In the genomic region with DNA sequence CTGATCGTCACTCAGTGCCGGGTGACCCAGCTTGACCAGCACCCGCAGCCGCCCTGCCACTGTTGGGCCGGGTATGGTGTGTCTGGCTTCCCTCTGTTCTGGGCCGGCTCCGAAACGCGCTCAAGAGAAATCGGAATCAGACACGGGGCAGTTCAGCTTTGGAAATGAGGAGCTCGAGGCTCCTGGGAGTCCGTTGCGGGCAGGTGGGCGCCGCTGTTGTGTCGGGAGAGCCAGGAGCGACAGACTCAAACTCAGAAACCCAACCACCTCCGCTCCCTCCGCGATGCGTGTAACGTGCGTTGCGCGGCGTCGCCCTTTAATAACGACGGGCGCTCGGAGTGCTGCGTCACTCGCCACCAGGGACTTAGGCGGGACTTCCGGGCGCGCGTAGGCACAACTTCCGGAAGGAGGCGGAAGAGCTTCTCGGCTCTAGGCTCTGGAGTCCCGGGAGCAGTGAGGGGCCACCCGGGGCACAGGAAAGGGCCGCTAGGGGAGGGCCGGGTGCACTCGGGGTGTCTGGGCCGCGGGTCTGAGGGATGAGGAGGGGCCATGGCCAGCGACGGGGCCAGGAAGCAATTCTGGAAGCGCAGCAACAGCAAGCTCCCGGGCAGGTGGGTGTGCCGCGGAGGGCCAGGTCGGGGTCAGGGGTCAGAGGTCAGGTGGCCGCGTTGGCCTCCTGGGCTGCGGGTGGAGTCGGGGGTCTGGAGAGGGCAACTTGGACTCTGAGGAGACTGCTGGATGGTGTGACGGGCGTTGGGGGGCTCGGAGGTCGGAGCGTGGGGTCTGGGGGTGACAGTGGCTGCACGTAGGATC, we compare ENCODE assay signal across 1 cellular context.
TF ChIP-seq lines count a peak whose summit lies in the region.

A gene with protein sequence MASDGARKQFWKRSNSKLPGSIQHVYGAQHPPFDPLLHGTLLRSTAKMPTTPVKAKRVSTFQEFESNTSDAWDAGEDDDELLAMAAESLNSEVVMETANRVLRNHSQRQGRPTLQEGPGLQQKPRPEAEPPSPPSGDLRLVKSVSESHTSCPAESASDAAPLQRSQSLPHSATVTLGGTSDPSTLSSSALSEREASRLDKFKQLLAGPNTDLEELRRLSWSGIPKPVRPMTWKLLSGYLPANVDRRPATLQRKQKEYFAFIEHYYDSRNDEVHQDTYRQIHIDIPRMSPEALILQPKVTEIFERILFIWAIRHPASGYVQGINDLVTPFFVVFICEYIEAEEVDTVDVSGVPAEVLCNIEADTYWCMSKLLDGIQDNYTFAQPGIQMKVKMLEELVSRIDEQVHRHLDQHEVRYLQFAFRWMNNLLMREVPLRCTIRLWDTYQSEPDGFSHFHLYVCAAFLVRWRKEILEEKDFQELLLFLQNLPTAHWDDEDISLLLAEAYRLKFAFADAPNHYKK (plus strand): TSS at position 413 of the 813 bp plus-strand sequence. CDS start 137 bp downstream, at position 550.

TF ChIP-seq in HepG2, 621 proteins besides CTCF, POLR2A, EP300 and RAD21 (continued from another document and continues in another):
- TF ChIP-seq, protein P1, sequence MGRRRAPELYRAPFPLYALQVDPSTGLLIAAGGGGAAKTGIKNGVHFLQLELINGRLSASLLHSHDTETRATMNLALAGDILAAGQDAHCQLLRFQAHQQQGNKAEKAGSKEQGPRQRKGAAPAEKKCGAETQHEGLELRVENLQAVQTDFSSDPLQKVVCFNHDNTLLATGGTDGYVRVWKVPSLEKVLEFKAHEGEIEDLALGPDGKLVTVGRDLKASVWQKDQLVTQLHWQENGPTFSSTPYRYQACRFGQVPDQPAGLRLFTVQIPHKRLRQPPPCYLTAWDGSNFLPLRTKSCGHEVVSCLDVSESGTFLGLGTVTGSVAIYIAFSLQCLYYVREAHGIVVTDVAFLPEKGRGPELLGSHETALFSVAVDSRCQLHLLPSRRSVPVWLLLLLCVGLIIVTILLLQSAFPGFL (CRISPR knock-in tag; IDR thresholded peaks at IDR 0.05): no peak
- TF ChIP-seq SRF (IDR thresholded peaks at IDR 0.05; ENCODE audit: low read depth, low read length): peak; percentile 62
- TF ChIP-seq ZNF558 (CRISPR knock-in tag; IDR thresholded peaks at IDR 0.05; ENCODE audit: borderline replicate concordance): peak; percentile 94; the same call in 1 of the 2 replicates
- 0 out of 2 replicates have a peak, but pooled peaks have one; percentile 11 for TF ChIP-seq SRY (CRISPR knock-in tag; IDR thresholded peaks at IDR 0.05)
- no peak for TF ChIP-seq TEAD2 (CRISPR knock-in tag; IDR thresholded peaks at IDR 0.05)
- no peak for TF ChIP-seq CBX2 (IDR thresholded peaks at IDR 0.05; ENCODE audit: low read depth, low read length)
- TF ChIP-seq CBX2 (CRISPR knock-in tag; IDR thresholded peaks at IDR 0.05; ENCODE audit: low read depth): no peak
- TF ChIP-seq ZNF781 (CRISPR knock-in tag; IDR thresholded peaks at IDR 0.05; ENCODE audit: borderline replicate concordance, not compliant biosample characterization): peak; percentile 69
- TF ChIP-seq HNRNPUL1 (IDR thresholded peaks at IDR 0.05; ENCODE audit: low read depth, low read length): no peak
- peak; percentile 81 for TF ChIP-seq FOSL2 (CRISPR knock-in tag; IDR thresholded peaks at IDR 0.05)
- TF ChIP-seq KDM5B (CRISPR knock-in tag; IDR thresholded peaks at IDR 0.05; ENCODE audit: borderline replicate concordance): peak; percentile 86
- TF ChIP-seq, protein P2, sequence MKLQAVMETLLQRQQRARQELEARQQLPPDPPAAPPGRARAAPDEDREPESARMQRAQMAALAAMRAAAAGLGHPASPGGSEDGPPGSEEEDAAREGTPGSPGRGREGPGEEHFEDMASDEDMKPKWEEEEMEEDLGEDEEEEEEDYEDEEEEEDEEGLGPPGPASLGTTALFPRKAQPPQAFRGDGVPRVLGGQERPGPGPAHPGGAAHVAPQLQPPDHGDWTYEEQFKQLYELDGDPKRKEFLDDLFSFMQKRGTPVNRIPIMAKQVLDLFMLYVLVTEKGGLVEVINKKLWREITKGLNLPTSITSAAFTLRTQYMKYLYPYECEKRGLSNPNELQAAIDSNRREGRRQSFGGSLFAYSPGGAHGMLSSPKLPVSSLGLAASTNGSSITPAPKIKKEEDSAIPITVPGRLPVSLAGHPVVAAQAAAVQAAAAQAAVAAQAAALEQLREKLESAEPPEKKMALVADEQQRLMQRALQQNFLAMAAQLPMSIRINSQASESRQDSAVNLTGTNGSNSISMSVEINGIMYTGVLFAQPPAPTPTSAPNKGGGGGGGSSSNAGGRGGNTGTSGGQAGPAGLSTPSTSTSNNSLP (IDR thresholded peaks at IDR 0.05; ENCODE audit: low read depth, low read length): 0 out of 2 replicates have a peak, but pooled peaks have one; percentile 36
- TF ChIP-seq GABPA (IDR thresholded peaks at IDR 0.05; ENCODE audit: low read depth, low read length): peak; percentile 91
- TF ChIP-seq GABPA (CRISPR knock-in tag; IDR thresholded peaks at IDR 0.05; ENCODE audit: low read depth): peak; percentile 100
- 0 out of 2 replicates have a peak, but pooled peaks have one; percentile 73 for TF ChIP-seq ZNF264 (CRISPR knock-in tag; IDR thresholded peaks at IDR 0.05)
- TF ChIP-seq CEBPG (CRISPR knock-in tag; IDR thresholded peaks at IDR 0.05): peak; percentile 45
- TF ChIP-seq, protein P3, sequence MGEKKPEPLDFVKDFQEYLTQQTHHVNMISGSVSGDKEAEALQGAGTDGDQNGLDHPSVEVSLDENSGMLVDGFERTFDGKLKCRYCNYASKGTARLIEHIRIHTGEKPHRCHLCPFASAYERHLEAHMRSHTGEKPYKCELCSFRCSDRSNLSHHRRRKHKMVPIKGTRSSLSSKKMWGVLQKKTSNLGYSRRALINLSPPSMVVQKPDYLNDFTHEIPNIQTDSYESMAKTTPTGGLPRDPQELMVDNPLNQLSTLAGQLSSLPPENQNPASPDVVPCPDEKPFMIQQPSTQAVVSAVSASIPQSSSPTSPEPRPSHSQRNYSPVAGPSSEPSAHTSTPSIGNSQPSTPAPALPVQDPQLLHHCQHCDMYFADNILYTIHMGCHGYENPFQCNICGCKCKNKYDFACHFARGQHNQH (CRISPR knock-in tag; IDR thresholded peaks at IDR 0.05): peak; percentile 95
- TF ChIP-seq NCOA1 (CRISPR knock-in tag; IDR thresholded peaks at IDR 0.05): peak; percentile 87; the same call in 1 of the 2 replicates
- TF ChIP-seq SSRP1 (CRISPR knock-in tag; IDR thresholded peaks at IDR 0.05): no peak
- TF ChIP-seq CAMTA2 (CRISPR knock-in tag; IDR thresholded peaks at IDR 0.05; ENCODE audit: borderline replicate concordance): peak; percentile 61; the same call in 1 of the 2 replicates
- TF ChIP-seq, protein P4, sequence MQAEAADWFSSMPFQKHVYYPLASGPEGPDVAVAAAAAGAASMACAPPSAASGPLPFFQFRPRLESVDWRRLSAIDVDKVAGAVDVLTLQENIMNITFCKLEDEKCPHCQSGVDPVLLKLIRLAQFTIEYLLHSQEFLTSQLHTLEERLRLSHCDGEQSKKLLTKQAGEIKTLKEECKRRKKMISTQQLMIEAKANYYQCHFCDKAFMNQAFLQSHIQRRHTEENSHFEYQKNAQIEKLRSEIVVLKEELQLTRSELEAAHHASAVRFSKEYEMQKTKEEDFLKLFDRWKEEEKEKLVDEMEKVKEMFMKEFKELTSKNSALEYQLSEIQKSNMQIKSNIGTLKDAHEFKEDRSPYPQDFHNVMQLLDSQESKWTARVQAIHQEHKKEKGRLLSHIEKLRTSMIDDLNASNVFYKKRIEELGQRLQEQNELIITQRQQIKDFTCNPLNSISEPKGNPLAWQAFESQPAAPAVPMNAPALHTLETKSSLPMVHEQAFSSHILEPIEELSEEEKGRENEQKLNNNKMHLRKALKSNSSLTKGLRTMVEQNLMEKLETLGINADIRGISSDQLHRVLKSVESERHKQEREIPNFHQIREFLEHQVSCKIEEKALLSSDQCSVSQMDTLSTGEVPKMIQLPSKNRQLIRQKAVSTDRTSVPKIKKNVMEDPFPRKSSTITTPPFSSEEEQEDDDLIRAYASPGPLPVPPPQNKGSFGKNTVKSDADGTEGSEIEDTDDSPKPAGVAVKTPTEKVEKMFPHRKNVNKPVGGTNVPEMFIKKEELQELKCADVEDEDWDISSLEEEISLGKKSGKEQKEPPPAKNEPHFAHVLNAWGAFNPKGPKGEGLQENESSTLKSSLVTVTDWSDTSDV (CRISPR knock-in tag; IDR thresholded peaks at IDR 0.05): no peak
- TF ChIP-seq SP1 (IDR thresholded peaks at IDR 0.05): no peak
- peak; percentile 72; the same call in 1 of the 2 replicates for TF ChIP-seq SP1 (CRISPR knock-in tag; IDR thresholded peaks at IDR 0.05)
- 0 out of 2 replicates have a peak, but pooled peaks have one; percentile 26 for TF ChIP-seq ZNF224 (CRISPR knock-in tag; IDR thresholded peaks at IDR 0.05)
- peak; percentile 87 for TF ChIP-seq ZMYM4 (CRISPR knock-in tag; IDR thresholded peaks at IDR 0.05)
- TF ChIP-seq ZNF557 (CRISPR knock-in tag; IDR thresholded peaks at IDR 0.05): peak; percentile 67
- no peak for TF ChIP-seq ZNF549 (CRISPR knock-in tag; IDR thresholded peaks at IDR 0.05)
- peak; percentile 48 for TF ChIP-seq YY1 (IDR thresholded peaks at IDR 0.05; ENCODE audit: insufficient read depth, insufficient replicate concordance, low read depth, low read length)
- peak; percentile 98 for TF ChIP-seq SRSF1 (optimal IDR thresholded peaks at IDR 0.05; ENCODE audit: low read depth, low read length)
- TF ChIP-seq, protein P5, sequence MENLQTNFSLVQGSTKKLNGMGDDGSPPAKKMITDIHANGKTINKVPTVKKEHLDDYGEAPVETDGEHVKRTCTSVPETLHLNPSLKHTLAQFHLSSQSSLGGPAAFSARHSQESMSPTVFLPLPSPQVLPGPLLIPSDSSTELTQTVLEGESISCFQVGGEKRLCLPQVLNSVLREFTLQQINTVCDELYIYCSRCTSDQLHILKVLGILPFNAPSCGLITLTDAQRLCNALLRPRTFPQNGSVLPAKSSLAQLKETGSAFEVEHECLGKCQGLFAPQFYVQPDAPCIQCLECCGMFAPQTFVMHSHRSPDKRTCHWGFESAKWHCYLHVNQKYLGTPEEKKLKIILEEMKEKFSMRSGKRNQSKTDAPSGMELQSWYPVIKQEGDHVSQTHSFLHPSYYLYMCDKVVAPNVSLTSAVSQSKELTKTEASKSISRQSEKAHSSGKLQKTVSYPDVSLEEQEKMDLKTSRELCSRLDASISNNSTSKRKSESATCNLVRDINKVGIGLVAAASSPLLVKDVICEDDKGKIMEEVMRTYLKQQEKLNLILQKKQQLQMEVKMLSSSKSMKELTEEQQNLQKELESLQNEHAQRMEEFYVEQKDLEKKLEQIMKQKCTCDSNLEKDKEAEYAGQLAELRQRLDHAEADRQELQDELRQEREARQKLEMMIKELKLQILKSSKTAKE (CRISPR knock-in tag; IDR thresholded peaks at IDR 0.05; ENCODE audit: borderline replicate concordance): peak; percentile 35; the same call in 1 of the 2 replicates
- TF ChIP-seq CEBPB (IDR thresholded peaks at IDR 0.05; ENCODE audit: borderline replicate concordance, low read depth, low read length): no peak
- TF ChIP-seq, protein P6, sequence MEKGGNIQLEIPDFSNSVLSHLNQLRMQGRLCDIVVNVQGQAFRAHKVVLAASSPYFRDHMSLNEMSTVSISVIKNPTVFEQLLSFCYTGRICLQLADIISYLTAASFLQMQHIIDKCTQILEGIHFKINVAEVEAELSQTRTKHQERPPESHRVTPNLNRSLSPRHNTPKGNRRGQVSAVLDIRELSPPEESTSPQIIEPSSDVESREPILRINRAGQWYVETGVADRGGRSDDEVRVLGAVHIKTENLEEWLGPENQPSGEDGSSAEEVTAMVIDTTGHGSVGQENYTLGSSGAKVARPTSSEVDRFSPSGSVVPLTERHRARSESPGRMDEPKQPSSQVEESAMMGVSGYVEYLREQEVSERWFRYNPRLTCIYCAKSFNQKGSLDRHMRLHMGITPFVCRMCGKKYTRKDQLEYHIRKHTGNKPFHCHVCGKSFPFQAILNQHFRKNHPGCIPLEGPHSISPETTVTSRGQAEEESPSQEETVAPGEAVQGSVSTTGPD (CRISPR knock-in tag; IDR thresholded peaks at IDR 0.05): no peak
- TF ChIP-seq ZNF737 (CRISPR knock-in tag; IDR thresholded peaks at IDR 0.05; ENCODE audit: borderline replicate concordance): no peak; the same call in 1 of the 2 replicates
- peak; percentile 96 for TF ChIP-seq MYC (CRISPR knock-in tag; IDR thresholded peaks at IDR 0.05; ENCODE audit: borderline replicate concordance)
- TF ChIP-seq ZNF235 (CRISPR knock-in tag; IDR thresholded peaks at IDR 0.05; ENCODE audit: borderline replicate concordance): 0 out of 2 replicates have a peak, but pooled peaks have one; percentile 49
- TF ChIP-seq CENPT (CRISPR knock-in tag; IDR thresholded peaks at IDR 0.05; ENCODE audit: low read depth): 0 out of 2 replicates have a peak, but pooled peaks have one; percentile 84
- no peak for TF ChIP-seq EHMT2 (IDR thresholded peaks at IDR 0.05; ENCODE audit: borderline replicate concordance, low read depth, low read length)
- TF ChIP-seq NR2C2 (CRISPR knock-in tag; IDR thresholded peaks at IDR 0.05; ENCODE audit: borderline replicate concordance): peak; percentile 99
- TF ChIP-seq SALL2 (CRISPR knock-in tag; IDR thresholded peaks at IDR 0.05): peak; percentile 95
- TF ChIP-seq, protein P7, sequence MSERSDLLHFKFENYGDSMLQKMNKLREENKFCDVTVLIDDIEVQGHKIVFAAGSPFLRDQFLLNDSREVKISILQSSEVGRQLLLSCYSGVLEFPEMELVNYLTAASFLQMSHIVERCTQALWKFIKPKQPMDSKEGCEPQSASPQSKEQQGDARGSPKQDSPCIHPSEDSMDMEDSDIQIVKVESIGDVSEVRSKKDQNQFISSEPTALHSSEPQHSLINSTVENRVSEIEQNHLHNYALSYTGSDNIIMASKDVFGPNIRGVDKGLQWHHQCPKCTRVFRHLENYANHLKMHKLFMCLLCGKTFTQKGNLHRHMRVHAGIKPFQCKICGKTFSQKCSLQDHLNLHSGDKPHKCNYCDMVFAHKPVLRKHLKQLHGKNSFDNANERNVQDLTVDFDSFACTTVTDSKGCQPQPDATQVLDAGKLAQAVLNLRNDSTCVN (CRISPR knock-in tag; IDR thresholded peaks at IDR 0.05; ENCODE audit: borderline replicate concordance): peak; percentile 74; the same call in 1 of the 2 replicates
- TF ChIP-seq PITX1 (CRISPR knock-in tag; IDR thresholded peaks at IDR 0.05): peak; percentile 68; the same call in 1 of the 2 replicates
- TF ChIP-seq KLF9 (CRISPR knock-in tag; IDR thresholded peaks at IDR 0.05; ENCODE audit: low read depth): peak; percentile 79; the same call in 1 of the 2 replicates
- TF ChIP-seq SETDB1 (CRISPR knock-in tag; IDR thresholded peaks at IDR 0.05; ENCODE audit: borderline replicate concordance): no peak
- TF ChIP-seq ELF3 (CRISPR knock-in tag; IDR thresholded peaks at IDR 0.05): peak; percentile 89
- TF ChIP-seq RFXANK (CRISPR knock-in tag; IDR thresholded peaks at IDR 0.05): no peak; the same call in 1 of the 2 replicates
- TF ChIP-seq SCMH1 (CRISPR knock-in tag; IDR thresholded peaks at IDR 0.05; ENCODE audit: borderline replicate concordance): no peak
- no peak for TF ChIP-seq ZNF260 (CRISPR knock-in tag; IDR thresholded peaks at IDR 0.05; ENCODE audit: borderline replicate concordance, low read depth)
